33 cellular contexts compared by ENCODE assay signal in the genomic region with DNA sequence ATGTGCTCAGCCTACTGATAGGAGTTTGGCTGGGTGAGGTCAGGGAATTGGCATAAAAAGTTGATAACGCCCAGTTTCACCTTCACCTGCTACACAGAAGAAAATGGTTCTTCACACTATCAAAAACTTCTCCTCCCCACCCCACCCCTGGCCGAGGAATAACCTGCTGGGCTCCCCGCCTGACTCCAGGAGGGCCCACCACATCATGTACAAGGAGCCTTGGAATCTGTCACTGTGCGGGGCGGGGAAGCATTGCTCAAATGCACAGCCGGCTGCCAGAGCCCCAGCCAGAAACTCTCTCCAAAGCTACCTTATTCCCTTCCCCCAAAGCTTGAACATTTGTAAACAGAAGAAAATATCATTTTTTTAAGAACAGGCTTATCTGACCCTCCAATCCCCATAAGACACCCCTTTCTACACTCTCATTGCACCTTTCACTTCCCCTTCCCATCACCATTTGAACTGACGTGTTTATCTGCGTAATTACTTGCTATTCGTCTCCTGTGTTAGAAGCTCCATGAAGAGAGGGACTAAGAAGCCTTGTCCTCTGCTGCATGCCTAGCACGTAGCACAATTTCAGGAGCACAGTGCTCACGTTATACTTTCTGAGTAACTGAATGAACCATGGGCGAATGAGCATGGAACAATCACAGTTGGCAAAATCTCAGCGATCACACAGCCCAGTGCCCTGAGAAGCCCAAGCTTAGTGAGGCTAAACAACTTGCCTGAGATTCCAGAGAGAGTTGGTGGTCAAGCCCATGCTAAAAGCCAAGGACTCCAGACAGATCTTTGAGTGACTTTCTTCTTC.
DNase-seq lines count a peak whose midpoint lies in the region; ATAC-seq and TF ChIP-seq lines count a peak whose summit lies in the region.
"Had no signal": no experiment of that assay in that cellular context is flagged by ENCODE, and none has a peak within 500 bp of the region (broad histone marks: within the 10 kb centered on the region; RNA-seq: fewer than 3 reads in every experiment).

No MANE protein-coding gene starts in this region.

- H3K27ac Mint-ChIP-seq in stimulated activated memory B cell treated with anti-CD40 and anti-IgM and Interleukin-4, amounts not matched to agents 10 μg/mL and 1 μg/mL and 100 μg/mL, for 72 hours = no peak overlapping the region
- H3K27ac Mint-ChIP-seq in activated T-cell treated with anti-CD3 and anti-CD28 coated beads, Interleukin-2, amount 50 U/mL, for 24 hours = no peak overlapping the region
- H3K27ac Mint-ChIP-seq: activated CD8-positive, alpha-beta T cell treated with anti-CD3 and anti-CD28 coated beads for 36 hours; activated naive CD8-positive, alpha-beta T cell treated with anti-CD3 and anti-CD28 coated beads, Interleukin-2, amount 10 ng/mL, durations not matched to agents 7 days and 5 days; immature natural killer cell; progenitor cell of endocrine pancreas; T-cell had no signal

- DNase-seq in NOMO-1 (lab: John Stamatoyannopoulos, UW; ENCODE audit: unreplicated experiment in 2 of 2) (peak; percentile 59 to 63), astrocyte of the hippocampus (ENCODE audit: low read depth, low spot score) (peak; percentile 39), breast epithelium (ENCODE audit: low spot score in 2 of 2) (no peak), omental fat pad (ENCODE audit: low spot score) (no peak), NCI-H510A treated with DMSO at 0.1 percent for 48 hours (lab: John Stamatoyannopoulos, UW) (no peak)
- no peak for DNase-seq in activated T-cell treated with anti-CD3 and anti-CD28 coated beads, Interleukin-2, amount 50 U/mL, for 24 hours
- DNase-seq: activated CD4-positive, CD25-positive, alpha-beta regulatory T cell treated with anti-CD3 and anti-CD28 coated beads, Interleukin-2, amount 50 U/mL, for 72 hours; activated CD8-positive, alpha-beta T cell treated with anti-CD3 and anti-CD28 coated beads for 36 hours; activated effector memory CD4-positive, alpha-beta T cell treated with Interleukin-2 at 50 U/mL for 16 hours; activated naive CD8-positive, alpha-beta T cell treated with anti-CD3 and anti-CD28 coated beads, Interleukin-2, amount 10 ng/mL, durations not matched to agents 7 days and 5 days; C1 segment of cervical spinal cord; Caco-2; central memory CD4-positive, alpha-beta T cell; dermis blood vessel endothelial cell; DMS79 treated with DMSO at 0.1 percent for 48 hours; GF-D8; GOT3; hypothalamus; immature natural killer cell; NCI-H2029 treated with DMSO at 0.1 percent for 48 hours; NCI-H226; Peyer's patch; stimulated activated CD4-positive, alpha-beta T cell treated with anti-CD3 and anti-CD28 coated beads, Interleukin-4, amount 100 ng/mL, for 24 hours; stimulated activated naive CD4-positive, alpha-beta T cell; T-cell; uterus had no signal

- no peak overlapping the region for H3K27ac ChIP-seq in breast epithelium
- H3K27ac ChIP-seq: gastroesophageal sphincter, Peyer's patch, sigmoid colon, SJSA1, suprapubic skin, uterus had no signal

- H3K36me3 ChIP-seq in breast epithelium = no peaks in the 10 kb centered on the region
- H3K36me3 ChIP-seq: gastroesophageal sphincter, Peyer's patch, sigmoid colon, SJSA1, suprapubic skin, uterus had no signal

- H3K4me3 Mint-ChIP-seq in stimulated activated memory B cell treated with anti-CD40 and anti-IgM and Interleukin-4, amounts not matched to agents 10 μg/mL and 1 μg/mL and 100 μg/mL, for 72 hours = no peak overlapping the region
- H3K4me3 Mint-ChIP-seq in activated T-cell treated with anti-CD3 and anti-CD28 coated beads, Interleukin-2, amount 50 U/mL, for 24 hours = no peak overlapping the region
- H3K4me3 Mint-ChIP-seq: activated CD8-positive, alpha-beta T cell treated with anti-CD3 and anti-CD28 coated beads for 36 hours; activated naive CD8-positive, alpha-beta T cell treated with anti-CD3 and anti-CD28 coated beads, Interleukin-2, amount 10 ng/mL, durations not matched to agents 7 days and 5 days; immature natural killer cell; T-cell had no signal

- intact Hi-C loops in breast epithelium (cut with DNase I; ENCODE audit: low total_unique reads) = no loop called here

- H3K4me1 Mint-ChIP-seq in stimulated activated memory B cell treated with anti-CD40 and anti-IgM and Interleukin-4, amounts not matched to agents 10 μg/mL and 1 μg/mL and 100 μg/mL, for 72 hours = peaks cover 10% of the 10 kb centered on the region
- H3K4me1 Mint-ChIP-seq in activated T-cell treated with anti-CD3 and anti-CD28 coated beads, Interleukin-2, amount 50 U/mL, for 24 hours (ENCODE audit: low read depth) = no peaks in the 10 kb centered on the region
- H3K4me1 Mint-ChIP-seq: activated naive CD8-positive, alpha-beta T cell treated with anti-CD3 and anti-CD28 coated beads, Interleukin-2, amount 10 ng/mL, durations not matched to agents 7 days and 5 days; immature natural killer cell had no signal

- H3K9me3 ChIP-seq in breast epithelium = no peaks in the 10 kb centered on the region
- H3K9me3 ChIP-seq: Caco-2, gastroesophageal sphincter, Peyer's patch, sigmoid colon, SJSA1, suprapubic skin, uterus had no signal

- no peak overlapping the region for H3K4me3 ChIP-seq in breast epithelium
- H3K4me3 ChIP-seq: gastroesophageal sphincter, Peyer's patch, sigmoid colon, SJSA1, suprapubic skin, uterus had no signal

- H3K9me3 Mint-ChIP-seq in stimulated activated memory B cell treated with anti-CD40 and anti-IgM and Interleukin-4, amounts not matched to agents 10 μg/mL and 1 μg/mL and 100 μg/mL, for 72 hours = no peaks in the 10 kb centered on the region
- no peaks in the 10 kb centered on the region for H3K9me3 Mint-ChIP-seq in activated T-cell treated with anti-CD3 and anti-CD28 coated beads, Interleukin-2, amount 50 U/mL, for 24 hours
- H3K9me3 Mint-ChIP-seq: activated CD8-positive, alpha-beta T cell treated with anti-CD3 and anti-CD28 coated beads for 36 hours; activated naive CD8-positive, alpha-beta T cell treated with anti-CD3 and anti-CD28 coated beads, Interleukin-2, amount 10 ng/mL, durations not matched to agents 7 days and 5 days; immature natural killer cell; T-cell had no signal

- no peak for TF ChIP-seq POLR2A in breast epithelium (IDR thresholded peaks at IDR 0.05)

- H3K27me3 ChIP-seq in breast epithelium = no peaks in the 10 kb centered on the region
- H3K27me3 ChIP-seq: gastroesophageal sphincter, Peyer's patch, sigmoid colon, SJSA1, suprapubic skin, uterus had no signal

- H3K4me1 ChIP-seq in breast epithelium = no peaks in the 10 kb centered on the region
- H3K4me1 ChIP-seq: Peyer's patch, suprapubic skin, uterus had no signal

- no peaks in the 10 kb centered on the region for H3K36me3 Mint-ChIP-seq in stimulated activated memory B cell treated with anti-CD40 and anti-IgM and Interleukin-4, amounts not matched to agents 10 μg/mL and 1 μg/mL and 100 μg/mL, for 72 hours
- H3K36me3 Mint-ChIP-seq in activated T-cell treated with anti-CD3 and anti-CD28 coated beads, Interleukin-2, amount 50 U/mL, for 24 hours (ENCODE audit: low read depth) = no peaks in the 10 kb centered on the region
- H3K36me3 Mint-ChIP-seq: activated naive CD8-positive, alpha-beta T cell treated with anti-CD3 and anti-CD28 coated beads, Interleukin-2, amount 10 ng/mL, durations not matched to agents 7 days and 5 days; immature natural killer cell; T-cell had no signal

- H3K27me3 Mint-ChIP-seq in stimulated activated memory B cell treated with anti-CD40 and anti-IgM and Interleukin-4, amounts not matched to agents 10 μg/mL and 1 μg/mL and 100 μg/mL, for 72 hours = peaks cover 36% of the 10 kb centered on the region
- H3K27me3 Mint-ChIP-seq in activated T-cell treated with anti-CD3 and anti-CD28 coated beads, Interleukin-2, amount 50 U/mL, for 24 hours = peaks cover 9% of the 10 kb centered on the region

- TF ChIP-seq CTCF in breast epithelium (IDR thresholded peaks at IDR 0.05) = no peak
- no peak for TF ChIP-seq CTCF in omental fat pad (IDR thresholded peaks at IDR 0.05)

- peak; percentile 78 for ATAC-seq in GM18868 (IDR thresholded peaks at IDR 0.05; ENCODE audit: unreplicated experiment)
- ATAC-seq in stimulated activated memory B cell treated with anti-CD40 and anti-IgM and Interleukin-4, amounts not matched to agents 10 μg/mL and 1 μg/mL and 100 μg/mL, for 72 hours = peak; percentile 60
- ATAC-seq in omental fat pad (ENCODE audit: low FRiP score) = no peak
- ATAC-seq: activated CD8-positive, alpha-beta T cell treated with anti-CD3 and anti-CD28 coated beads for 36 hours; gastroesophageal sphincter; T-cell had no signal

Comparison
In these comparisons a context has a peak if more than half of its experiments do, and no peak if none do; other contexts are left out.
1. DNase-seq: peak in NOMO-1 (2 of 2) and astrocyte of the hippocampus (single experiment); none in breast epithelium (0 of 2), activated T-cell treated with anti-CD3 and anti-CD28 coated beads, Interleukin-2, amount 50 U/mL, for 24 hours (single experiment), omental fat pad (single experiment) and NCI-H510A treated with DMSO at 0.1 percent for 48 hours (single experiment).